Comparison of ENCODE assay signal across 9 cellular contexts in the genomic region with DNA sequence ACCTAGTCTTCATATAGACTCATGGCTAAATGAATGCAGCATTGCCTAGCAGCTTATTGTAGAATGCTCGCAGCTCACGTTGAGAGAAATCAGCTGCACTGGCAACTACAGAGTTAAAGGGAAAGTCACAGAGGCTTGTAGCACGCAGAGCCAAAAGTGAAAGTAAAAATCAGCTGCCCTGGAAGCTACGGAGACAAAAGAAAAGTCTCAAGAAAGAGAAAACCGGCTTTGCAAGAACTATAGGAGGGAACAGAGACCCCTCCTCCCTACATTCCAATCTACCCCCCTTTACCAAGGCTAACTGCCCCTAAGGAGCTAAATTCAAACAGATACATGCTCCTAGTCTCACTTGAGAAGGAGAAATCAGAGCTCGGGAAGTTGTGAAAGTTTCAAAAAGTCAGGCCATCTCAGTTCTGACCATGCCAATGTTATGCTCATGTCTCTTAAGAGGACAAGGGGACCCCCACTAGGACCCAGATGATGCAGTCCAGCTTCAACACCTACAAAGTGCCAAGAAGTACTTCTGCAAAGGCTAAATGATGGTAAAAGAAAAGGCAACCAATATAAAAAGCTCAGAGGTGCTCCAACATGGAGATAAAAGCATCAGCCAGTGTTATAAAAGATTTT.
DNase-seq lines count a peak whose midpoint lies in the region; ATAC-seq and TF ChIP-seq lines count a peak whose summit lies in the region.
"Had no signal": no experiment of that assay in that cellular context is flagged by ENCODE, and none has a peak within 500 bp of the region (broad histone marks: within the 10 kb centered on the region; RNA-seq: fewer than 3 reads in every experiment).

No MANE protein-coding gene starts in this region.

- no peaks in the 10 kb centered on the region for H3K79me2 ChIP-seq in OCI-LY1 (ENCODE audit: insufficient read depth, low read length)

- in situ Hi-C loops in brain microvascular endothelial cell (cut with HindIII; ENCODE audit: low pct_ligation_motif_present, low sequenced_read_pairs): no loop called here

- peak overlapping the region; percentile 80 for H3K9ac ChIP-seq in OCI-LY1 (ENCODE audit: low read length)

- peak overlapping the region; percentile 96 for H3K4me2 ChIP-seq in OCI-LY1 (ENCODE audit: low read length)

- TF ChIP-seq CTCF in heart right ventricle (IDR thresholded peaks at IDR 0.05) (no peak), OCI-LY1 (IDR thresholded peaks at IDR 0.05; ENCODE audit: low read length) (no peak), thoracic aorta (IDR thresholded peaks at IDR 0.05) (no peak), brain microvascular endothelial cell (IDR thresholded peaks at IDR 0.05; ENCODE audit: low read depth, low read length, missing control alignments) (no peak)

- intact Hi-C loops in heart right ventricle (cut with DNase I) (no loop called here), cardiac septum (cut with DNase I) (no loop called here)

- H3K27ac ChIP-seq in heart right ventricle: peak overlapping the region in 6 of 10 donors; percentile 37 to 81 (median 60)
- peak overlapping the region; percentile 69 for H3K27ac ChIP-seq in OCI-LY1 (ENCODE audit: low read depth, low read length, poor library complexity, severe bottlenecking)
- H3K27ac ChIP-seq in thoracic aorta: peak overlapping the region; percentile 56 to 69
- no peak overlapping the region for H3K27ac ChIP-seq in brain microvascular endothelial cell

- H4K20me1 ChIP-seq in OCI-LY1 (ENCODE audit: insufficient read depth, low read length): no peaks in the 10 kb centered on the region

- peak overlapping the region in 6 of 10 donors; percentile 27 to 57 (median 53) for H3K4me3 ChIP-seq in heart right ventricle
- peak overlapping the region; percentile 61 for H3K4me3 ChIP-seq in OCI-LY1 (ENCODE audit: low read depth, low read length, poor library complexity, severe bottlenecking)
- H3K4me3 ChIP-seq in thoracic aorta: peak overlapping the region; percentile 78
- H3K4me3 ChIP-seq in brain microvascular endothelial cell (ENCODE audit: low read depth, low read length): no peak overlapping the region
- H3K4me3 ChIP-seq: K562 had no signal

- H3K9me2 ChIP-seq in OCI-LY1 (ENCODE audit: low read depth, low read length): no peaks in the 10 kb centered on the region

- H3K9me3 ChIP-seq in heart right ventricle (peaks cover 0 to 6% (median 0%) of the 10 kb centered on the region in 11 donors), OCI-LY1 (ENCODE audit: low read length) (no peaks in the 10 kb centered on the region), thoracic aorta (no peaks in the 10 kb centered on the region)

- H3F3A ChIP-seq in OCI-LY1 (ENCODE audit: insufficient read depth, low read length): no peaks in the 10 kb centered on the region

- peak overlapping the region; percentile 58; the same call in 1 of the 2 replicates for H2AFZ ChIP-seq in OCI-LY1 (ENCODE audit: low read length)

- peak in 1 of 2 donors; percentile 4 for DNase-seq in heart right ventricle
- DNase-seq in cardiac septum (ENCODE audit: low spot score): no peak
- DNase-seq in fibroblast of peridontal ligament (ENCODE audit: extremely low read depth): peak; percentile 69
- no peak for DNase-seq in thoracic aorta (ENCODE audit: low spot score)
- DNase-seq in mucosa of gallbladder (ENCODE audit: low spot score): no peak
- DNase-seq in brain microvascular endothelial cell: no peak

- peak in 3 of 8 donors; percentile 49 to 76 (median 63) for ATAC-seq in heart right ventricle
- no peak for ATAC-seq in thoracic aorta (ENCODE audit: insufficient number of reproducible peaks, low FRiP score, low read depth)
- ATAC-seq in GM21825 (IDR thresholded peaks at IDR 0.05; ENCODE audit: unreplicated experiment): no peak
- ATAC-seq: K562 had no signal

- H3K27me3 ChIP-seq in heart right ventricle: no peaks in the 10 kb centered on the region
- no peaks in the 10 kb centered on the region for H3K27me3 ChIP-seq in OCI-LY1 (ENCODE audit: insufficient read depth, low read length)
- no peaks in the 10 kb centered on the region for H3K27me3 ChIP-seq in thoracic aorta (replicated peaks; ENCODE audit: insufficient read depth)
- H3K27me3 ChIP-seq in brain microvascular endothelial cell (replicated peaks): no peaks in the 10 kb centered on the region

- H3K4me1 ChIP-seq in heart right ventricle (peaks cover 0 to 14% (median 0%) of the 10 kb centered on the region in 9 donors), OCI-LY1 (ENCODE audit: insufficient read depth, low read length, severe bottlenecking) (peaks cover 29% of the 10 kb centered on the region), thoracic aorta (ENCODE audit: control insufficient read depth in 1 of 2, low read depth in 2 of 2) (peaks cover 0 to 4% of the 10 kb centered on the region in 2 donors)

- H3K36me3 ChIP-seq in heart right ventricle (no peaks in the 10 kb centered on the region), OCI-LY1 (ENCODE audit: insufficient read depth, low read length) (no peaks in the 10 kb centered on the region), thoracic aorta (no peaks in the 10 kb centered on the region), brain microvascular endothelial cell (replicated peaks) (no peaks in the 10 kb centered on the region)

- 1% methylated on average over 6 of the region's 6 CpGs for WGBS in heart right ventricle, 2 donors
